16 cellular contexts compared by ENCODE assay signal in the genomic region with DNA sequence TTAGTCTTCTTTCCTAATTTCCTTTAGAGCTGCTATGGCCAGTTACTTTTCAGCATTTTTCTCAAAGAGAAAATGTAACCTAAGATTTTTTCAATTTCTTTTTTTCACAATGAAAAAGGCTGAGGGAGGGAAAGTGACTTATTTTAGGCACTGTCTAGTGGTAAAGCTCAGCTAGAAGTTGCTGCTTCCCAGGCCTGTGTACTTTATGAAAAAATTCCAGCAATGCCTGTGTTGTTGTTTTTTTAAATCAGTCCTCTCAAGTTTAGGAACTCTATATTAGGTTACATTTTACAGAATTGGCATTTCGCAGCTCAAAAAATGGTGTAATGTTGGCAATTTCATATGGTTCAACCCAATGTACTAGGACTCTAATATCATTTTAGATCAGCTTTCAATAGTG.
DNase-seq lines count a peak whose midpoint lies in the region; TF ChIP-seq lines count a peak whose summit lies in the region.
"Had no signal": no experiment of that assay in that cellular context is flagged by ENCODE, and none has a peak within 500 bp of the region (broad histone marks: within the 10 kb centered on the region; RNA-seq: fewer than 3 reads in every experiment).

No MANE protein-coding gene starts in this region.

- BruUV-seq in mammary epithelial cell (replicated peaks; lab: Mats Ljungman, UMichigan): no TSS peak

- H3K9ac ChIP-seq in adipocyte (ENCODE audit: low read length) (no peak overlapping the region), skeletal muscle satellite cell (ENCODE audit: low read depth, low read length) (peak overlapping the region; percentile 48), mammary epithelial cell (ENCODE audit: insufficient read depth, low read length) (no peak overlapping the region)
- H3K9ac ChIP-seq: GM23248, KMS-11 had no signal

- H3K4me1 ChIP-seq in adipocyte (ENCODE audit: control insufficient read depth, insufficient read depth, low read length): peaks cover 29% of the 10 kb centered on the region
- peaks cover 27% of the 10 kb centered on the region for H3K4me1 ChIP-seq in skeletal muscle satellite cell (ENCODE audit: control insufficient read depth, insufficient read depth, low read length)
- H3K4me1 ChIP-seq in mammary epithelial cell (ENCODE audit: insufficient read depth, low read length): no peaks in the 10 kb centered on the region
- H3K4me1 ChIP-seq: SJSA1 had no signal

- CTCF ChIA-PET in mammary epithelial cell (lab: Charles Lee; ENCODE audit: low non-redundant PET): no interaction called here

- H3K36me3 ChIP-seq in adipocyte (ENCODE audit: control insufficient read depth, insufficient read depth, low read length, severe bottlenecking) (no peaks in the 10 kb centered on the region), skeletal muscle satellite cell (ENCODE audit: insufficient read depth, low read length) (no peaks in the 10 kb centered on the region), mammary epithelial cell (ENCODE audit: insufficient read depth, low read length) (no peaks in the 10 kb centered on the region)
- H3K36me3 ChIP-seq: SJSA1 had no signal

- H3K27me3 ChIP-seq in adipocyte (replicated peaks; ENCODE audit: control insufficient read depth, insufficient read depth, low read length): no peaks in the 10 kb centered on the region
- H3K27me3 ChIP-seq in skeletal muscle satellite cell (ENCODE audit: control insufficient read depth, insufficient read depth, low read length): no peaks in the 10 kb centered on the region
- no peaks in the 10 kb centered on the region for H3K27me3 ChIP-seq in mammary epithelial cell (ENCODE audit: insufficient read depth, low read length)
- H3K27me3 ChIP-seq: SJSA1 had no signal

- intact Hi-C loops in mammary epithelial cell (cut with micrococcal nuclease): no loop called here
- intact Hi-C loops in posterior cingulate gyrus (cut with DNase I): loop anchor here (5.0 to 10.0 kb wide), 2 partner anchors 136 to 228 kb away; no protein-coding TSS in a partner anchor

- no peak overlapping the region for H2AFZ ChIP-seq in mammary epithelial cell (ENCODE audit: low read depth, low read length)
- H2AFZ ChIP-seq: GM23248 had no signal

- no peaks in the 10 kb centered on the region for H3K9me3 ChIP-seq in adipocyte (ENCODE audit: control insufficient read depth, low read length)
- no peaks in the 10 kb centered on the region for H3K9me3 ChIP-seq in skeletal muscle satellite cell (replicated peaks; ENCODE audit: low read length)
- H3K9me3 ChIP-seq in mammary epithelial cell (replicated peaks; ENCODE audit: insufficient read depth, low read length): no peaks in the 10 kb centered on the region
- H3K9me3 ChIP-seq: SJSA1 had no signal

- H3K4me3 ChIP-seq in adipocyte (ENCODE audit: low read length) (no peak overlapping the region), skeletal muscle satellite cell (ENCODE audit: low read length) (no peak overlapping the region), mammary epithelial cell (replicated peaks in 1 of 3; ENCODE audit: insufficient read depth in 1 of 3, low read depth in 2 of 3, low read length in 3 of 3) (no peak overlapping the region)
- H3K4me3 ChIP-seq: GM23248, SJSA1 had no signal

- H3K79me2 ChIP-seq in mammary epithelial cell (ENCODE audit: insufficient read depth, low read length): peaks cover 8% of the 10 kb centered on the region

- dilution Hi-C loops in mammary epithelial cell (cut with HindIII; ENCODE audit: low sequenced_read_pairs): no loop called here

- H3K27ac ChIP-seq in mammary epithelial cell (ENCODE audit: insufficient read depth, low read depth, low read length): no peak overlapping the region
- H3K27ac ChIP-seq: GM23248, KMS-11, SJSA1 had no signal

- TF ChIP-seq CTCF in mammary epithelial cell (conservative IDR thresholded peaks at IDR 0.05 in 1 of 2, IDR thresholded peaks at IDR 0.05 in 1 of 2; ENCODE audit: extremely low read depth in 1 of 2, insufficient read depth in 1 of 2, low read depth in 1 of 2, low read length in 2 of 2): no peak

- H4K20me1 ChIP-seq in mammary epithelial cell (ENCODE audit: insufficient read depth, low read length): no peaks in the 10 kb centered on the region

- in situ Hi-C loops in mammary epithelial cell (cut with MboI; ENCODE audit: low sequenced_read_pairs in 2 of 2): loop anchor here (10.0 to 25.0 kb wide), 2 partner anchors 138 to 141 kb away; no protein-coding TSS in a partner anchor

- H3K4me2 ChIP-seq in skeletal muscle satellite cell (ENCODE audit: low read length): no peak overlapping the region
- H3K4me2 ChIP-seq in mammary epithelial cell (ENCODE audit: insufficient read depth, low read depth, low read length): no peak overlapping the region
- H3K4me2 ChIP-seq: KMS-11 had no signal

- peak; percentile 42 for DNase-seq in EH (ENCODE audit: low read depth)
- peak; percentile 70 for DNase-seq in adipocyte (ENCODE audit: low read depth)
- peak; percentile 36 for DNase-seq in iris pigment epithelial cell (ENCODE audit: low read depth)
- DNase-seq in mammary epithelial cell: no peak
- no peak for DNase-seq in NCI-H774 (lab: John Stamatoyannopoulos, UW)
- DNase-seq in posterior cingulate gyrus: no peak
- DNase-seq: EL, GM23248, H9, MV-4-11, NCI-H2081, NCI-H2171, NCI-H345 had no signal

- WGBS in mammary epithelial cell (ENCODE audit: low coverage, missing lambda C conversion rate): 100% methylated on average over 1 of the region's 1 CpG

Comparison
In these comparisons a context has a peak if more than half of its experiments do, and no peak if none do; other contexts are left out.
1. DNase-seq: peak in EH (single experiment), adipocyte (single experiment) and iris pigment epithelial cell (single experiment); none in mammary epithelial cell (single experiment), NCI-H774 (single experiment) and posterior cingulate gyrus (0 of 10).